1 cellular context compared by ENCODE assay signal in genomic region chr3:160402249-160403027, GRCh38.
TF ChIP-seq lines count a peak whose summit lies in the region.

No MANE protein-coding gene starts in this region.

TF ChIP-seq in HepG2, 621 proteins besides CTCF, POLR2A, EP300 and RAD21:
- TF ChIP-seq HIC2 (CRISPR knock-in tag; IDR thresholded peaks at IDR 0.05; ENCODE audit: low read depth), result no peak
- TF ChIP-seq ZNF761 (CRISPR knock-in tag; conservative IDR thresholded peaks at IDR 0.05), result no peak
- TF ChIP-seq ASH2L (IDR thresholded peaks at IDR 0.05; ENCODE audit: insufficient read length, low read depth, low read length), result peak; percentile 29
- TF ChIP-seq HNRNPLL (IDR thresholded peaks at IDR 0.05; ENCODE audit: low read depth, low read length, poor library complexity, severe bottlenecking), result no peak
- no peak for TF ChIP-seq GZF1 (CRISPR knock-in tag; IDR thresholded peaks at IDR 0.05)
- TF ChIP-seq PRMT3 (CRISPR knock-in tag; IDR thresholded peaks at IDR 0.05; ENCODE audit: borderline replicate concordance, low read depth), result no peak
